8 cellular contexts compared by ENCODE assay signal in the genomic region with DNA sequence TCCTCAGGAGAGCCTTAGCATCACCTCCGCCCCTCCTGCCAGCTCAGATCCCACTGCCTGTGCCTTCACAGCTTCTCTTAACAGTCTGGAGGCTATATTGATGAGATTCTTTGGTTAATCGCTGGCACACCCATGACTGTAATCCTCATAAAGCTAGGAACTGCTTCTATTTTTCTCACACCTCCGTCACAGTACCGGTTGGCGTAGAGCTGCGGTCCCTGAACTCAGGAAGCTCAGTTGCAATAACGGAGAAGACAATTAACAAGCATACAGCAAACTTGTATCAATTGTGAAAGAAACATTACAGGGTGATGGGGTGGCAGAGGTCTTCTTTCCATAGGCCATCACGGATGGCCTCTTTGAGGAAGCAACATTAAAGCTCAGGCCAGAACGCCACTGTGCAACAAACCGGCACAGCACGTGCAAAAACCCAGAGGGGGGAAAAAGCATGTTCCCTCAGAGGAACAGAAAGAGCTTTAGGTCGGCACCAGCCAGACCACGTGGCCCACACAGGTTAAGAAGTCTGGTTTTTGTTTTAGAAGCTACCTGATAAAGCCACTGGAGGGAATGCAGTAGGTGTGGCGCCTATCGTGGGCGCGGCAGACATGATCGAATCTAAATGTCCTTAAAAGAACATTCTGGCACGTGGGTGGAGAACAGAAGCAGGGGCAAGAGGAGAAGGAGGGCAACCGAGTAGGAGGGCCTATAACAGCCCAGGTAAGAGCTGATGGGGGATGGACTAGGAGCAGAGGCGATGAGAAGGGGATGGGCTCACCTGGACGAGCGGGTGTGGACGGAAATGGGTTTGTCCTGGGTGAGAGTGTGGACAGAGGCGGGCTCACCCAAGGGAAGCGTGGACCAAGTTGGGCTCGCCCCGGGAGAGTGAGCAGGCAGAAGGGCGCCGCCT. TPM values are rescaled to one million over a fixed set of nuclear protein-coding genes. Genes with fewer than 3 reads are reported as not detected.
A peak's percentile ranks its signal among the peaks of the same experiment; 100 is the strongest.
DNase-seq lines count a peak whose midpoint lies in the region; ATAC-seq, FAIRE-seq and TF ChIP-seq lines count a peak whose summit lies in the region.
"Not testable (repeated sequence)": the region's sequence is repeated elsewhere in the genome, so short reads cannot be mapped to it uniquely, and the experiment has no call there.

No MANE protein-coding gene starts in this region.

- CTCF ChIA-PET in Caco-2 (lab: Charles Lee); WTC11 (lab: Charles Lee): not testable (repeated sequence)

- H3K27me3 ChIP-seq in Caco-2 (replicated peaks; ENCODE audit: control insufficient read depth, insufficient read depth, low read length); HUES64 (ENCODE audit: insufficient read depth, low read length); bronchial epithelial cell (ENCODE audit: control insufficient read depth, insufficient read depth, low read length); left ventricle myocardium inferior (ENCODE audit: low read depth); stomach smooth muscle (ENCODE audit: control insufficient read depth in 1 of 2, insufficient read depth in 2 of 2, low read length in 2 of 2): not testable (repeated sequence)

- H3K4me3 Mint-ChIP-seq in Caco-2 (ENCODE audit: unreplicated experiment) (peak overlapping the region; percentile 100), WTC11 (peak overlapping the region; percentile 100), natural killer cell (peak overlapping the region; percentile 93)

- DNase-seq in Caco-2: peak in 1 of 2 experiments; percentile 31
- DNase-seq in WTC11 (ENCODE audit: low spot score); bronchial epithelial cell (ENCODE audit: low read depth); left ventricle myocardium inferior; natural killer cell: not testable (repeated sequence)

- not testable (repeated sequence) for H3K9me3 Mint-ChIP-seq in Caco-2 (ENCODE audit: unreplicated experiment); WTC11; natural killer cell

- TSS peak; percentile 55 for BruUV-seq in Caco-2 (replicated peaks; lab: Mats Ljungman, UMichigan)

- peaks cover 32% of the 10 kb centered on the region for H3K36me3 Mint-ChIP-seq in Caco-2 (ENCODE audit: insufficient read depth, unreplicated experiment)
- H3K36me3 Mint-ChIP-seq in WTC11: peaks cover 24% of the 10 kb centered on the region
- not testable (repeated sequence) for H3K36me3 Mint-ChIP-seq in natural killer cell

- POLR2A ChIA-PET in Caco-2 (lab: Charles Lee): interaction anchor here (0.6 kb wide), 1 partner anchor 847 kb away, joined by 4 read pairs; no protein-coding TSS in a partner anchor
- POLR2A ChIA-PET in WTC11 (lab: Charles Lee): not testable (repeated sequence)

- 2% methylated on average over 11 of the region's 30 CpGs for WGBS in HUES64

- not testable (repeated sequence) for TF ChIP-seq CTCF in Caco-2 (IDR thresholded peaks at IDR 0.05; ENCODE audit: insufficient read depth in 1 of 2, low read depth in 1 of 2, low read length in 1 of 2, severe bottlenecking in 1 of 2, unreplicated experiment in 1 of 2); WTC11 (IDR thresholded peaks at IDR 0.05); bronchial epithelial cell (IDR thresholded peaks at IDR 0.05; ENCODE audit: insufficient read depth, low read length, severe bottlenecking); left ventricle myocardium inferior (IDR thresholded peaks at IDR 0.05; ENCODE audit: borderline replicate concordance); natural killer cell (IDR thresholded peaks at IDR 0.05)

- H3K36me3 ChIP-seq in Caco-2 (ENCODE audit: control insufficient read depth, insufficient read depth, low read length); bronchial epithelial cell (ENCODE audit: control insufficient read depth, insufficient read depth, low read length); stomach smooth muscle (ENCODE audit: control insufficient read depth in 2 of 2, insufficient read depth in 2 of 2, low read length in 2 of 2): not testable (repeated sequence)
- peaks cover 29% of the 10 kb centered on the region for H3K36me3 ChIP-seq in HUES64 (ENCODE audit: insufficient read depth, low read length)
- H3K36me3 ChIP-seq in left ventricle myocardium inferior: peaks cover 23% of the 10 kb centered on the region

- H3K9ac ChIP-seq in HUES64 (ENCODE audit: low read depth, low read length) (peak overlapping the region; percentile 94), stomach smooth muscle (ENCODE audit: low read length in 2 of 2) (peak overlapping the region; percentile 76 to 84)

- H3K27ac Mint-ChIP-seq in Caco-2 (ENCODE audit: unreplicated experiment) (peak overlapping the region; percentile 99), WTC11 (peak overlapping the region; percentile 97), natural killer cell (peak overlapping the region; percentile 58 to 93)

- H3K4me1 Mint-ChIP-seq in Caco-2 (ENCODE audit: low read depth, unreplicated experiment) (peaks cover 17% of the 10 kb centered on the region), WTC11 (peaks cover 23% of the 10 kb centered on the region), natural killer cell (peaks cover 13 to 18% of the 10 kb centered on the region in 2 donors)

- ATAC-seq in GM21515 (IDR thresholded peaks at IDR 0.05; ENCODE audit: unreplicated experiment) (peak; percentile 9), WTC11 (peak; percentile 51), natural killer cell (peak in 1 of 3 donors; percentile 4)

- H3K27ac ChIP-seq in HUES64 (ENCODE audit: low read depth, low read length) (peak overlapping the region; percentile 64; the same call in 1 of the 2 replicates), left ventricle myocardium inferior (replicated peaks) (peak overlapping the region; percentile 76)
- not testable (repeated sequence) for H3K27ac ChIP-seq in stomach smooth muscle (ENCODE audit: low read length)

- not testable (repeated sequence) for H3K27me3 Mint-ChIP-seq in Caco-2 (ENCODE audit: insufficient read depth, unreplicated experiment); WTC11 (ENCODE audit: low read depth); natural killer cell (ENCODE audit: low read depth in 2 of 2)

- peak; percentile 94 for FAIRE-seq in bronchial epithelial cell (lab: Jason Lieb, UNC)

- intact Hi-C loops in Caco-2 (cut with micrococcal nuclease; ENCODE audit: unreplicated experiment); left ventricle myocardium inferior (cut with micrococcal nuclease); natural killer cell (cut with micrococcal nuclease): not testable (repeated sequence)

- H3K9me3 ChIP-seq in Caco-2; HUES64 (ENCODE audit: insufficient read depth, low read depth, low read length); left ventricle myocardium inferior (replicated peaks); stomach smooth muscle (ENCODE audit: control insufficient read depth in 2 of 2, low read length in 2 of 2): not testable (repeated sequence)

- H3K4me1 ChIP-seq in Caco-2 (peaks cover 15% of the 10 kb centered on the region), left ventricle myocardium inferior (peaks cover 16% of the 10 kb centered on the region), stomach smooth muscle (ENCODE audit: control insufficient read depth, insufficient read depth, low read length) (peaks cover 14% of the 10 kb centered on the region)
- not testable (repeated sequence) for H3K4me1 ChIP-seq in HUES64 (ENCODE audit: insufficient read depth, low read length)

- peak overlapping the region; percentile 62 for H3K4me3 ChIP-seq in Caco-2 (ENCODE audit: low read depth, low read length)
- peak overlapping the region; percentile 88 for H3K4me3 ChIP-seq in HUES64 (ENCODE audit: low read length)
- peak overlapping the region; percentile 82 for H3K4me3 ChIP-seq in bronchial epithelial cell (ENCODE audit: low read depth, low read length)
- peak overlapping the region; percentile 94 for H3K4me3 ChIP-seq in left ventricle myocardium inferior
- H3K4me3 ChIP-seq in stomach smooth muscle (ENCODE audit: low read length in 2 of 2): peak overlapping the region; percentile 71 to 85

RNA-seq across cellular contexts. Expression of a gene that starts 0.7 kb away (rescaled TPM):
- total RNA-seq in Caco-2 (2022): 72.2 and 75.2 TPM in 2 replicates
- polyA plus RNA-seq in HUES64 (2013, experiment 1 of 2): 28.2 TPM
- polyA plus RNA-seq in HUES64 (2013, experiment 2 of 2): 26.1 TPM
- total RNA-seq in WTC11 (2021): 72.9 to 95.0 TPM (median 76.5 TPM) in 3 replicates
- total RNA-seq in bronchial epithelial cell: 30.7 and 39.8 TPM in 2 replicates
- 15.8 TPM for total RNA-seq in left ventricle myocardium inferior
- 10 to 100 TPM; 31.3 to 43.0 (median 37.7) TPM for total RNA-seq in natural killer cell

RNA-seq across cellular contexts. Expression of a gene that starts 34.9 kb away (rescaled TPM):
- 0.61 and 0.72 TPM in 2 replicates for total RNA-seq in Caco-2 (2022)
- 0.40 TPM for polyA plus RNA-seq in HUES64 (2013, experiment 1 of 2)
- polyA plus RNA-seq in HUES64 (2013, experiment 2 of 2): 0.82 TPM
- 0.37 to 1.1 TPM (median 0.92 TPM) in 3 replicates for total RNA-seq in WTC11 (2021)
- total RNA-seq in bronchial epithelial cell: 0.79 and 1.4 TPM in 2 replicates
- 3.5 TPM for total RNA-seq in left ventricle myocardium inferior
- total RNA-seq in natural killer cell: under 1 TPM in 2 of 3 donors, not detected in 1; 0.23 to 0.48 TPM
